In genomic region chr10:30466466-30466865, GRCh38 we compare ENCODE assay signal across 24 cellular contexts.
"Had no signal": no experiment of that assay in that cellular context is flagged by ENCODE, and none has a peak within 500 bp of the region (broad histone marks: within the 10 kb centered on the region; RNA-seq: fewer than 3 reads in every experiment).

No MANE protein-coding gene starts in this region.

- H3K27ac ChIP-seq: colonic mucosa, dorsolateral prefrontal cortex, gastrocnemius medialis, stomach, thyroid gland, upper lobe of right lung had no signal

- H3K9me3 Mint-ChIP-seq: activated T-cell treated with anti-CD3 and anti-CD28 coated beads, Interleukin-2, amount 50 U/mL, for 72 hours had no signal

- H3K9me3 ChIP-seq: colonic mucosa, gastrocnemius medialis, spleen, stomach, thyroid gland, upper lobe of right lung had no signal

- H3K4me1 ChIP-seq: colonic mucosa, thyroid gland, upper lobe of right lung had no signal

- H3K27ac Mint-ChIP-seq: activated CD4-positive, alpha-beta T cell treated with anti-CD3 and anti-CD28 coated beads for 36 hours; activated CD8-positive, alpha-beta memory T cell treated with anti-CD3 and anti-CD28 coated beads, Interleukin-2, amount 10 ng/mL, durations not matched to agents 7 days and 5 days; activated CD8-positive, alpha-beta T cell treated with anti-CD3 and anti-CD28 coated beads, Interleukin-2, amount 10 ng/mL, durations not matched to agents 7 days and 5 days; activated naive CD8-positive, alpha-beta T cell had no signal

- H3K36me3 ChIP-seq: colonic mucosa had no signal

- H3K27me3 Mint-ChIP-seq: activated CD4-positive, alpha-beta T cell treated with anti-CD3 and anti-CD28 coated beads for 36 hours; activated CD8-positive, alpha-beta memory T cell treated with anti-CD3 and anti-CD28 coated beads, Interleukin-2, amount 10 ng/mL, durations not matched to agents 7 days and 5 days; activated naive CD8-positive, alpha-beta T cell had no signal

- H3K27me3 ChIP-seq: colonic mucosa, dorsolateral prefrontal cortex, gastrocnemius medialis, spleen, stomach, thyroid gland, upper lobe of right lung had no signal

- H3K36me3 Mint-ChIP-seq: activated naive CD8-positive, alpha-beta T cell had no signal

- DNase-seq: activated CD4-positive, alpha-beta T cell treated with anti-CD3 and anti-CD28 coated beads for 36 hours; activated CD4-positive, CD25-positive, alpha-beta regulatory T cell; activated CD8-positive, alpha-beta memory T cell treated with anti-CD3 and anti-CD28 coated beads, Interleukin-2, amount 10 ng/mL, durations not matched to agents 7 days and 5 days; activated CD8-positive, alpha-beta T cell treated with anti-CD3 and anti-CD28 coated beads, Interleukin-2, amount 10 ng/mL, durations not matched to agents 7 days and 5 days; activated naive CD4-positive, alpha-beta T cell treated with Interleukin-2 at 50 U/mL for 16 hours; activated T-cell treated with anti-CD3 and anti-CD28 coated beads for 4 hours; activated T-cell treated with anti-CD3 and anti-CD28 coated beads, Interleukin-2, amount 50 U/mL, for 72 hours; anterior cingulate cortex; cerebellar nuclear complex; colonic mucosa; dorsolateral prefrontal cortex; effector memory CD4-positive, alpha-beta T cell; erythroblast; gastrocnemius medialis; glutamatergic neuron; left ventricle myocardium superior; naive thymus-derived CD4-positive, alpha-beta T cell; posterior cingulate gyrus; right cardiac atrium; spleen; stomach; thyroid gland; upper lobe of right lung had no signal

- ATAC-seq: activated CD4-positive, alpha-beta T cell treated with anti-CD3 and anti-CD28 coated beads for 36 hours; activated CD8-positive, alpha-beta memory T cell treated with anti-CD3 and anti-CD28 coated beads, Interleukin-2, amount 10 ng/mL, durations not matched to agents 7 days and 5 days; activated CD8-positive, alpha-beta T cell treated with anti-CD3 and anti-CD28 coated beads, Interleukin-2, amount 10 ng/mL, durations not matched to agents 7 days and 5 days; activated T-cell treated with anti-CD3 and anti-CD28 coated beads, Interleukin-2, amount 50 U/mL, for 72 hours; gastrocnemius medialis; left ventricle myocardium superior; naive thymus-derived CD4-positive, alpha-beta T cell; right cardiac atrium; upper lobe of right lung had no signal

- H3K4me3 ChIP-seq: colonic mucosa, dorsolateral prefrontal cortex, gastrocnemius medialis, spleen, stomach, thyroid gland, upper lobe of right lung had no signal

- H3K4me3 Mint-ChIP-seq: activated CD4-positive, alpha-beta T cell treated with anti-CD3 and anti-CD28 coated beads for 36 hours; activated CD8-positive, alpha-beta memory T cell treated with anti-CD3 and anti-CD28 coated beads, Interleukin-2, amount 10 ng/mL, durations not matched to agents 7 days and 5 days; activated CD8-positive, alpha-beta T cell treated with anti-CD3 and anti-CD28 coated beads, Interleukin-2, amount 10 ng/mL, durations not matched to agents 7 days and 5 days; activated naive CD8-positive, alpha-beta T cell; activated T-cell treated with anti-CD3 and anti-CD28 coated beads, Interleukin-2, amount 50 U/mL, for 72 hours; naive thymus-derived CD4-positive, alpha-beta T cell had no signal
